ENCODE assay signal across 1 cellular context in the genomic region with DNA sequence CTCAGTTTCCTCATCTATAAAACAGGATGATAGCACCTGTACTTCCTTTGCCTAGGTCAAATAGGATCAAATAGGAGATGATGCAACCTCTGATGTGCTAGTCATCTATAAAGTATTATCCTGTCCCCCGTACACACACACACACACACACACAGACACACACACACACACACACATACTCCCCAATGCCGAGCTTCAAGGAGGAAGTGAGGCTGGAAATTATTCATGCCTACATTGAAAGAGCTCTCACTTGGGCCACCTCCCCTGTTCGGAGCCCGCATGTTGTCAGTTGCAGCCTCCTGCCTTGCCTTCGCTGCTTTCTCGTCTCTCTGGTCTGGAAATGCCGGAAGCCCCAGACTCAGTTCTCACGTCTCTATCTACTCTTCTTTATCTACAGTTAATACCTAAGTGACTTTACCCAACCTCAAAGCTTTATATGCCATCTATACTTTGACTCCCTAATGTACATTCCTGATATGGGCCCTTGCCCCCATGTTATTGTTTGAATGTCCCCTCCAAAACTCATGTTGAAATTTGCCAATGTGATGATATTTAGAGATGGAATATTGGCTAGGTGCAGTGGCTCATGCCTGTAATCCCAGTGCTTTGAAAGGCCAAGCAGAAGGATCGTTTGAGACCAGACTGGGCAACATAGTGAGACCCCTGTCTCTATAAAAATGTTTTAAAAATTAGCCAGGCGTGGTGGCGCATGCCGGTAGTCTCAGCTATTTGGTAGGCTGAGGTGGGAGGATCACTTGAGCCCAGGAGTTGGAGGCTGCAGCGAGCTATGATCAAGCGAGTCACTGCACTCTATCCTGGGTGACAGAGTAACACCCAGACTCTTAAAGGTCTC.
TF ChIP-seq lines count a peak whose summit lies in the region.

No MANE protein-coding gene starts in this region.

TF ChIP-seq in K562, 482 proteins besides CTCF, POLR2A, EP300 and RAD21 (continued from another document and continues in another):
- TF ChIP-seq, protein P1, sequence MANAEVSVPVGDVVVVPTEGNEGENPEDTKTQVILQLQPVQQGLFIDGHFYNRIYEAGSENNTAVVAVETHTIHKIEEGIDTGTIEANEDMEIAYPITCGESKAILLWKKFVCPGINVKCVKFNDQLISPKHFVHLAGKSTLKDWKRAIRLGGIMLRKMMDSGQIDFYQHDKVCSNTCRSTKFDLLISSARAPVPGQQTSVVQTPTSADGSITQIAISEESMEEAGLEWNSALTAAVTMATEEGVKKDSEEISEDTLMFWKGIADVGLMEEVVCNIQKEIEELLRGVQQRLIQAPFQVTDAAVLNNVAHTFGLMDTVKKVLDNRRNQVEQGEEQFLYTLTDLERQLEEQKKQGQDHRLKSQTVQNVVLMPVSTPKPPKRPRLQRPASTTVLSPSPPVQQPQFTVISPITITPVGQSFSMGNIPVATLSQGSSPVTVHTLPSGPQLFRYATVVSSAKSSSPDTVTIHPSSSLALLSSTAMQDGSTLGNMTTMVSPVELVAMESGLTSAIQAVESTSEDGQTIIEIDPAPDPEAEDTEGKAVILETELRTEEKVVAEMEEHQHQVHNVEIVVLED (CRISPR knock-in tag; IDR thresholded peaks at IDR 0.05): no peak
- TF ChIP-seq ZNF551 (CRISPR knock-in tag; IDR thresholded peaks at IDR 0.05): no peak
- TF ChIP-seq WHSC1 (IDR thresholded peaks at IDR 0.05; ENCODE audit: low read length): no peak
- TF ChIP-seq, protein P2, sequence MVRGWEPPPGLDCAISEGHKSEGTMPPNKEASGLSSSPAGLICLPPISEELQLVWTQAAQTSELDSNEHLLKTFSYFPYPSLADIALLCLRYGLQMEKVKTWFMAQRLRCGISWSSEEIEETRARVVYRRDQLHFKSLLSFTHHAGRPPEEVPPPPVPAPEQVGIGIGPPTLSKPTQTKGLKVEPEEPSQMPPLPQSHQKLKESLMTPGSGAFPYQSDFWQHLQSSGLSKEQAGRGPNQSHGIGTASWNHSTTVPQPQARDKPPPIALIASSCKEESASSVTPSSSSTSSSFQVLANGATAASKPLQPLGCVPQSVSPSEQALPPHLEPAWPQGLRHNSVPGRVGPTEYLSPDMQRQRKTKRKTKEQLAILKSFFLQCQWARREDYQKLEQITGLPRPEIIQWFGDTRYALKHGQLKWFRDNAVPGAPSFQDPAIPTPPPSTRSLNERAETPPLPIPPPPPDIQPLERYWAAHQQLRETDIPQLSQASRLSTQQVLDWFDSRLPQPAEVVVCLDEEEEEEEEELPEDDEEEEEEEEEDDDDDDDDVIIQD (CRISPR knock-in tag; IDR thresholded peaks at IDR 0.05): no peak
- TF ChIP-seq, protein P3, sequence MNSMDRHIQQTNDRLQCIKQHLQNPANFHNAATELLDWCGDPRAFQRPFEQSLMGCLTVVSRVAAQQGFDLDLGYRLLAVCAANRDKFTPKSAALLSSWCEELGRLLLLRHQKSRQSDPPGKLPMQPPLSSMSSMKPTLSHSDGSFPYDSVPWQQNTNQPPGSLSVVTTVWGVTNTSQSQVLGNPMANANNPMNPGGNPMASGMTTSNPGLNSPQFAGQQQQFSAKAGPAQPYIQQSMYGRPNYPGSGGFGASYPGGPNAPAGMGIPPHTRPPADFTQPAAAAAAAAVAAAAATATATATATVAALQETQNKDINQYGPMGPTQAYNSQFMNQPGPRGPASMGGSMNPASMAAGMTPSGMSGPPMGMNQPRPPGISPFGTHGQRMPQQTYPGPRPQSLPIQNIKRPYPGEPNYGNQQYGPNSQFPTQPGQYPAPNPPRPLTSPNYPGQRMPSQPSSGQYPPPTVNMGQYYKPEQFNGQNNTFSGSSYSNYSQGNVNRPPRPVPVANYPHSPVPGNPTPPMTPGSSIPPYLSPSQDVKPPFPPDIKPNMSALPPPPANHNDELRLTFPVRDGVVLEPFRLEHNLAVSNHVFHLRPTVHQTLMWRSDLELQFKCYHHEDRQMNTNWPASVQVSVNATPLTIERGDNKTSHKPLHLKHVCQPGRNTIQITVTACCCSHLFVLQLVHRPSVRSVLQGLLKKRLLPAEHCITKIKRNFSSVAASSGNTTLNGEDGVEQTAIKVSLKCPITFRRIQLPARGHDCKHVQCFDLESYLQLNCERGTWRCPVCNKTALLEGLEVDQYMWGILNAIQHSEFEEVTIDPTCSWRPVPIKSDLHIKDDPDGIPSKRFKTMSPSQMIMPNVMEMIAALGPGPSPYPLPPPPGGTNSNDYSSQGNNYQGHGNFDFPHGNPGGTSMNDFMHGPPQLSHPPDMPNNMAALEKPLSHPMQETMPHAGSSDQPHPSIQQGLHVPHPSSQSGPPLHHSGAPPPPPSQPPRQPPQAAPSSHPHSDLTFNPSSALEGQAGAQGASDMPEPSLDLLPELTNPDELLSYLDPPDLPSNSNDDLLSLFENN (IDR thresholded peaks at IDR 0.05; ENCODE audit: low read depth in 2 of 2, low read length in 2 of 2): no peak
- TF ChIP-seq, protein P4, sequence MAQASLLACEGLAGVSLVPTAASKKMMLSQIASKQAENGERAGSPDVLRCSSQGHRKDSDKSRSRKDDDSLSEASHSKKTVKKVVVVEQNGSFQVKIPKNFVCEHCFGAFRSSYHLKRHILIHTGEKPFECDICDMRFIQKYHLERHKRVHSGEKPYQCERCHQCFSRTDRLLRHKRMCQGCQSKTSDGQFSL (CRISPR knock-in tag; IDR thresholded peaks at IDR 0.05): no peak
- TF ChIP-seq, protein P4 (tag; IDR thresholded peaks at IDR 0.05): 0 out of 4 replicates have a peak, but pooled peaks of 1 of the 2 experiments have one; percentile 38
- TF ChIP-seq TARDBP (IDR thresholded peaks at IDR 0.05): no peak
- no peak for TF ChIP-seq RBM15 (IDR thresholded peaks at IDR 0.05; ENCODE audit: insufficient read depth, low read length)
- TF ChIP-seq ZNF717 (CRISPR knock-in tag; IDR thresholded peaks at IDR 0.05): no peak
- TF ChIP-seq TOE1 (IDR thresholded peaks at IDR 0.05; ENCODE audit: borderline replicate concordance): peak; percentile 59; the same call in 1 of the 2 replicates
- TF ChIP-seq TOE1 (CRISPR knock-in tag; IDR thresholded peaks at IDR 0.05; ENCODE audit: borderline replicate concordance, low read depth): no peak
- peak; percentile 50; the same call in 1 of the 2 replicates for TF ChIP-seq NBN (IDR thresholded peaks at IDR 0.05; ENCODE audit: low read depth)
- no peak for TF ChIP-seq CBFB (CRISPR knock-in tag; IDR thresholded peaks at IDR 0.05)
- TF ChIP-seq, protein P5, sequence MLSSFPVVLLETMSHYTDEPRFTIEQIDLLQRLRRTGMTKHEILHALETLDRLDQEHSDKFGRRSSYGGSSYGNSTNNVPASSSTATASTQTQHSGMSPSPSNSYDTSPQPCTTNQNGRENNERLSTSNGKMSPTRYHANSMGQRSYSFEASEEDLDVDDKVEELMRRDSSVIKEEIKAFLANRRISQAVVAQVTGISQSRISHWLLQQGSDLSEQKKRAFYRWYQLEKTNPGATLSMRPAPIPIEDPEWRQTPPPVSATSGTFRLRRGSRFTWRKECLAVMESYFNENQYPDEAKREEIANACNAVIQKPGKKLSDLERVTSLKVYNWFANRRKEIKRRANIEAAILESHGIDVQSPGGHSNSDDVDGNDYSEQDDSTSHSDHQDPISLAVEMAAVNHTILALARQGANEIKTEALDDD (IDR thresholded peaks at IDR 0.05): no peak
- TF ChIP-seq PTBP1 (IDR thresholded peaks at IDR 0.05; ENCODE audit: low read depth, low read length): no peak
- TF ChIP-seq ZNF212 (CRISPR knock-in tag; IDR thresholded peaks at IDR 0.05): no peak
- TF ChIP-seq, protein P6, sequence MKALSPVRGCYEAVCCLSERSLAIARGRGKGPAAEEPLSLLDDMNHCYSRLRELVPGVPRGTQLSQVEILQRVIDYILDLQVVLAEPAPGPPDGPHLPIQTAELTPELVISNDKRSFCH (CRISPR knock-in tag; IDR thresholded peaks at IDR 0.05): no peak
- TF ChIP-seq, protein P6 (tag; IDR thresholded peaks at IDR 0.05): no peak
- TF ChIP-seq ZNF232 (CRISPR knock-in tag; IDR thresholded peaks at IDR 0.05): no peak
- TF ChIP-seq, protein P7, sequence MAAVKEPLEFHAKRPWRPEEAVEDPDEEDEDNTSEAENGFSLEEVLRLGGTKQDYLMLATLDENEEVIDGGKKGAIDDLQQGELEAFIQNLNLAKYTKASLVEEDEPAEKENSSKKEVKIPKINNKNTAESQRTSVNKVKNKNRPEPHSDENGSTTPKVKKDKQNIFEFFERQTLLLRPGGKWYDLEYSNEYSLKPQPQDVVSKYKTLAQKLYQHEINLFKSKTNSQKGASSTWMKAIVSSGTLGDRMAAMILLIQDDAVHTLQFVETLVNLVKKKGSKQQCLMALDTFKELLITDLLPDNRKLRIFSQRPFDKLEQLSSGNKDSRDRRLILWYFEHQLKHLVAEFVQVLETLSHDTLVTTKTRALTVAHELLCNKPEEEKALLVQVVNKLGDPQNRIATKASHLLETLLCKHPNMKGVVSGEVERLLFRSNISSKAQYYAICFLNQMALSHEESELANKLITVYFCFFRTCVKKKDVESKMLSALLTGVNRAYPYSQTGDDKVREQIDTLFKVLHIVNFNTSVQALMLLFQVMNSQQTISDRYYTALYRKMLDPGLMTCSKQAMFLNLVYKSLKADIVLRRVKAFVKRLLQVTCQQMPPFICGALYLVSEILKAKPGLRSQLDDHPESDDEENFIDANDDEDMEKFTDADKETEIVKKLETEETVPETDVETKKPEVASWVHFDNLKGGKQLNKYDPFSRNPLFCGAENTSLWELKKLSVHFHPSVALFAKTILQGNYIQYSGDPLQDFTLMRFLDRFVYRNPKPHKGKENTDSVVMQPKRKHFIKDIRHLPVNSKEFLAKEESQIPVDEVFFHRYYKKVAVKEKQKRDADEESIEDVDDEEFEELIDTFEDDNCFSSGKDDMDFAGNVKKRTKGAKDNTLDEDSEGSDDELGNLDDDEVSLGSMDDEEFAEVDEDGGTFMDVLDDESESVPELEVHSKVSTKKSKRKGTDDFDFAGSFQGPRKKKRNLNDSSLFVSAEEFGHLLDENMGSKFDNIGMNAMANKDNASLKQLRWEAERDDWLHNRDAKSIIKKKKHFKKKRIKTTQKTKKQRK (IDR thresholded peaks at IDR 0.05; ENCODE audit: borderline replicate concordance, low read depth, low read length): no peak
- TF ChIP-seq ZKSCAN1 (IDR thresholded peaks at IDR 0.05; ENCODE audit: low read depth, low read length): no peak
- TF ChIP-seq, protein P8, sequence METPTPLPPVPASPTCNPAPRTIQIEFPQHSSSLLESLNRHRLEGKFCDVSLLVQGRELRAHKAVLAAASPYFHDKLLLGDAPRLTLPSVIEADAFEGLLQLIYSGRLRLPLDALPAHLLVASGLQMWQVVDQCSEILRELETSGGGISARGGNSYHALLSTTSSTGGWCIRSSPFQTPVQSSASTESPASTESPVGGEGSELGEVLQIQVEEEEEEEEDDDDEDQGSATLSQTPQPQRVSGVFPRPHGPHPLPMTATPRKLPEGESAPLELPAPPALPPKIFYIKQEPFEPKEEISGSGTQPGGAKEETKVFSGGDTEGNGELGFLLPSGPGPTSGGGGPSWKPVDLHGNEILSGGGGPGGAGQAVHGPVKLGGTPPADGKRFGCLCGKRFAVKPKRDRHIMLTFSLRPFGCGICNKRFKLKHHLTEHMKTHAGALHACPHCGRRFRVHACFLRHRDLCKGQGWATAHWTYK (CRISPR knock-in tag; IDR thresholded peaks at IDR 0.05): no peak
- TF ChIP-seq, protein P9, sequence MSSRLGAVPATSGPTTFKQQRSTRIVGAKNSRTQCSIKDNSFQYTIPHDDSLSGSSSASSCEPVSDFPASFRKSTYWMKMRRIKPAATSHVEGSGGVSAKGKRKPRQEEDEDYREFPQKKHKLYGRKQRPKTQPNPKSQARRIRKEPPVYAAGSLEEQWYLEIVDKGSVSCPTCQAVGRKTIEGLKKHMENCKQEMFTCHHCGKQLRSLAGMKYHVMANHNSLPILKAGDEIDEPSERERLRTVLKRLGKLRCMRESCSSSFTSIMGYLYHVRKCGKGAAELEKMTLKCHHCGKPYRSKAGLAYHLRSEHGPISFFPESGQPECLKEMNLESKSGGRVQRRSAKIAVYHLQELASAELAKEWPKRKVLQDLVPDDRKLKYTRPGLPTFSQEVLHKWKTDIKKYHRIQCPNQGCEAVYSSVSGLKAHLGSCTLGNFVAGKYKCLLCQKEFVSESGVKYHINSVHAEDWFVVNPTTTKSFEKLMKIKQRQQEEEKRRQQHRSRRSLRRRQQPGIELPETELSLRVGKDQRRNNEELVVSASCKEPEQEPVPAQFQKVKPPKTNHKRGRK (tag; IDR thresholded peaks at IDR 0.05): no peak
- no peak for TF ChIP-seq SAFB (IDR thresholded peaks at IDR 0.05; ENCODE audit: borderline replicate concordance, low read depth, low read length)
- no peak for TF ChIP-seq ZNF134 (CRISPR knock-in tag; conservative IDR thresholded peaks at IDR 0.05)
- TF ChIP-seq, protein P10, sequence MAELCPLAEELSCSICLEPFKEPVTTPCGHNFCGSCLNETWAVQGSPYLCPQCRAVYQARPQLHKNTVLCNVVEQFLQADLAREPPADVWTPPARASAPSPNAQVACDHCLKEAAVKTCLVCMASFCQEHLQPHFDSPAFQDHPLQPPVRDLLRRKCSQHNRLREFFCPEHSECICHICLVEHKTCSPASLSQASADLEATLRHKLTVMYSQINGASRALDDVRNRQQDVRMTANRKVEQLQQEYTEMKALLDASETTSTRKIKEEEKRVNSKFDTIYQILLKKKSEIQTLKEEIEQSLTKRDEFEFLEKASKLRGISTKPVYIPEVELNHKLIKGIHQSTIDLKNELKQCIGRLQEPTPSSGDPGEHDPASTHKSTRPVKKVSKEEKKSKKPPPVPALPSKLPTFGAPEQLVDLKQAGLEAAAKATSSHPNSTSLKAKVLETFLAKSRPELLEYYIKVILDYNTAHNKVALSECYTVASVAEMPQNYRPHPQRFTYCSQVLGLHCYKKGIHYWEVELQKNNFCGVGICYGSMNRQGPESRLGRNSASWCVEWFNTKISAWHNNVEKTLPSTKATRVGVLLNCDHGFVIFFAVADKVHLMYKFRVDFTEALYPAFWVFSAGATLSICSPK (IDR thresholded peaks at IDR 0.05; ENCODE audit: borderline replicate concordance): no peak
- TF ChIP-seq HDAC2 (IDR thresholded peaks at IDR 0.05): peak; percentile 38; the same call in 1 of the 2 replicates
- TF ChIP-seq U2AF2 (optimal IDR thresholded peaks at IDR 0.05; ENCODE audit: low read depth, low read length): no peak
- no peak for TF ChIP-seq HCFC1 (IDR thresholded peaks at IDR 0.05; ENCODE audit: low read depth, low read length)
- TF ChIP-seq, protein P11, sequence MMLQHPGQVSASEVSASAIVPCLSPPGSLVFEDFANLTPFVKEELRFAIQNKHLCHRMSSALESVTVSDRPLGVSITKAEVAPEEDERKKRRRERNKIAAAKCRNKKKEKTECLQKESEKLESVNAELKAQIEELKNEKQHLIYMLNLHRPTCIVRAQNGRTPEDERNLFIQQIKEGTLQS (IDR thresholded peaks at IDR 0.05): peak; percentile 97
- TF ChIP-seq, protein P11 (CRISPR knock-in tag; conservative IDR thresholded peaks at IDR 0.05): no peak
- TF ChIP-seq ZBTB7A (IDR thresholded peaks at IDR 0.05; ENCODE audit: borderline replicate concordance, control insufficient read depth, low read depth, low read length): no peak
- TF ChIP-seq CEBPB (tag; IDR thresholded peaks at IDR 0.05): peak; percentile 72
- TF ChIP-seq ZNF785 (CRISPR knock-in tag; IDR thresholded peaks at IDR 0.05): no peak
- no peak for TF ChIP-seq MCM2 (IDR thresholded peaks at IDR 0.05; ENCODE audit: low read depth)
- TF ChIP-seq BRD4 (IDR thresholded peaks at IDR 0.05): no peak
